Comparison of ENCODE assay signal across 19 cellular contexts in genomic region chr5:68054625-68055024, GRCh38.
A peak's percentile ranks its signal among the peaks of the same experiment; 100 is the strongest.
DNase-seq lines count a peak whose midpoint lies in the region; TF ChIP-seq lines count a peak whose summit lies in the region.
"Had no signal": no experiment of that assay in that cellular context is flagged by ENCODE, and none has a peak within 500 bp of the region (broad histone marks: within the 10 kb centered on the region; RNA-seq: fewer than 3 reads in every experiment).

No MANE protein-coding gene starts in this region.

- DNase-seq in NCI-H2081 (lab: John Stamatoyannopoulos, UW) = peak; percentile 8 to 66
- no peak for DNase-seq in NCI-H2081 treated with DMSO at 0.1 percent for 48 hours (lab: John Stamatoyannopoulos, UW)
- DNase-seq in NCI-H69 (lab: John Stamatoyannopoulos, UW) = peak; percentile 97
- peak; percentile 22 for DNase-seq in fibroblast of pulmonary artery (ENCODE audit: low read depth)
- DNase-seq in retinal pigment epithelial cell (ENCODE audit: low read depth) = peak; percentile 50
- DNase-seq in activated CD4-positive, alpha-beta T cell treated with anti-CD3 and anti-CD28 coated beads for 4 hours = no peak
- no peak for DNase-seq in A172 (ENCODE audit: low spot score)
- no peak for DNase-seq in superior temporal gyrus (ENCODE audit: extremely low spot score)
- DNase-seq: activated CD4-positive, alpha-beta T cell treated with anti-CD3 and anti-CD28 coated beads, Interleukin-2, amount 10 ng/mL, durations not matched to agents 7 days and 5 days; anterior cingulate cortex; CD4-positive, alpha-beta memory T cell; dermis blood vessel endothelial cell; DMS153; foreskin keratinocyte; midbrain; NCI-H1092 treated with DMSO at 0.1 percent for 48 hours; NCI-H2029 treated with DMSO at 0.1 percent for 48 hours; stimulated activated CD4-positive, alpha-beta T cell treated with anti-CD3 and anti-CD28 coated beads, Interleukin-2, amount 100 ng/mL, for 24 hours; substantia nigra had no signal

- no peak overlapping the region for H3K4me3 ChIP-seq in fibroblast of pulmonary artery (replicated peaks; ENCODE audit: low read depth, low read length)
- H3K4me3 ChIP-seq in retinal pigment epithelial cell (ENCODE audit: low read length) = no peak overlapping the region

- TF ChIP-seq CTCF in fibroblast of pulmonary artery (IDR thresholded peaks at IDR 0.05; ENCODE audit: low read length, missing control alignments) (no peak), retinal pigment epithelial cell (conservative IDR thresholded peaks at IDR 0.05; ENCODE audit: low read depth, low read length) (no peak)

Comparison
In these comparisons a context has a peak if more than half of its experiments do, and no peak if none do; other contexts are left out.
1. DNase-seq: peak in NCI-H2081 (2 of 2), NCI-H69 (single experiment), fibroblast of pulmonary artery (single experiment) and retinal pigment epithelial cell (single experiment); none in NCI-H2081 treated with DMSO at 0.1 percent for 48 hours (single experiment), activated CD4-positive, alpha-beta T cell treated with anti-CD3 and anti-CD28 coated beads for 4 hours (0 of 2), A172 (single experiment) and superior temporal gyrus (single experiment).